Comparison of ENCODE assay signal across 16 cellular contexts in the genomic region with DNA sequence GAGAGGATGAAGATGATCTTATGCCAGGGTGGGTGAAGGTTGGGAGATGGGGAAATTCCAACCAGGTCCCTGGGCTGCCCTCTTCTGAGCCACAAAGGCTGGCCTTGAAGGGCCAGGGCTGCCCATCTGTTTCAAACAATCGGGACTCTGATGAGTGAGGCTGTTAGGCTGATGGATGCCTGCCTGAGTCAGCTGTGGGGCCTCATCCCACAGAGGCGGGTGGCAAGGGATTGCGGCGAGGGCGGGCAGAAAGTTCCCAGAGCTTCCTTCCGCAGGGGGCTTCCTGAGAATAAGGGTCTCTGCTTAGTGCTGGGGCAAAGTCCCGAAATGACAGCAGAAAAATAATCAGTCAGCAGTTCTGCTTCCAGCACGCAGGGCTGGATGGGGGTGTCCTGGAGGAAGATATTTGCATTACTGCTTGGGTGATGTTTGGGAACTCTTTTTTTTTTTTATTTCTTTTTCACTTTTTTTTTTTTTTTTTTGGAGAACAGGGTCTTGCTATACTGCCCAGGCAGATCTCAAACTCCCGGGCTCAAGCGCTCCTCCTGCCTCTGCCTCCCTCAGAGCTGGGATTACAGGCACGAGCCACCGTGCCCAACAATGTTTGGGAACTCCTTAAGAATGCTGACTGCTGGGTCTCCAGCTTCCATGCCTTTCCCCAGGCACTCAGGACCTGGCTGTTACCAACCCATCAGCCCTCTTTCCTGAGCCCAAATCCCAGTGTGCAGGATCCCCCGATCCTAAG. TPM values are rescaled to one million over a fixed set of nuclear protein-coding genes. Genes with fewer than 3 reads are reported as not detected.
DNase-seq lines count a peak whose midpoint lies in the region; ATAC-seq and TF ChIP-seq lines count a peak whose summit lies in the region.
"Had no signal": no experiment of that assay in that cellular context is flagged by ENCODE, and none has a peak within 500 bp of the region (broad histone marks: within the 10 kb centered on the region; RNA-seq: fewer than 3 reads in every experiment).

No MANE protein-coding gene starts in this region.

- peaks cover 26% of the 10 kb centered on the region for H3K4me1 Mint-ChIP-seq in memory B cell

- intact Hi-C loops in ovary (cut with DNase I) (no loop called here), left ventricle myocardium inferior (cut with micrococcal nuclease) (no loop called here)

- ATAC-seq in memory B cell (ENCODE audit: low read depth): no peak
- ATAC-seq: activated CD8-positive, alpha-beta memory T cell treated with anti-CD3 and anti-CD28 coated beads, Interleukin-2, amount 10 ng/mL, durations not matched to agents 7 days and 5 days; right cardiac atrium had no signal

- H3K4me3 ChIP-seq in choroid plexus epithelial cell (ENCODE audit: low read depth, low read length) (no peak overlapping the region), ovary (no peak overlapping the region), left ventricle myocardium inferior (no peak overlapping the region)
- H3K4me3 ChIP-seq: SJSA1, stomach had no signal

- no peaks in the 10 kb centered on the region for H3K9me3 Mint-ChIP-seq in memory B cell
- H3K9me3 Mint-ChIP-seq: activated naive CD8-positive, alpha-beta T cell treated with anti-CD3 and anti-CD28 coated beads for 36 hours had no signal

- H3K27me3 Mint-ChIP-seq in memory B cell: no peaks in the 10 kb centered on the region
- H3K27me3 Mint-ChIP-seq: activated CD8-positive, alpha-beta memory T cell treated with anti-CD3 and anti-CD28 coated beads, Interleukin-2, amount 10 ng/mL, durations not matched to agents 7 days and 5 days; activated naive CD8-positive, alpha-beta T cell treated with anti-CD3 and anti-CD28 coated beads for 36 hours; IgD-negative memory B cell had no signal

- H3K36me3 Mint-ChIP-seq in memory B cell: peaks cover 10% of the 10 kb centered on the region
- H3K36me3 Mint-ChIP-seq: activated naive CD8-positive, alpha-beta T cell treated with anti-CD3 and anti-CD28 coated beads for 36 hours; IgD-negative memory B cell had no signal

- TF ChIP-seq EP300 in ovary (IDR thresholded peaks at IDR 0.05): no peak

- CTCF ChIA-PET in RWPE1 (lab: Yijun Ruan, JAX): interaction anchor here (0.7 kb wide), 1 partner anchor 119 kb away, joined by 3 read pairs; no protein-coding TSS in a partner anchor

- H3K9me3 ChIP-seq in ovary (no peaks in the 10 kb centered on the region), left ventricle myocardium inferior (replicated peaks) (no peaks in the 10 kb centered on the region)
- H3K9me3 ChIP-seq: SJSA1, stomach had no signal

- no peak for TF ChIP-seq POLR2A in ovary (IDR thresholded peaks at IDR 0.05)

- TF ChIP-seq CTCF in RWPE1 (conservative IDR thresholded peaks at IDR 0.05; ENCODE audit: low read depth) (no peak), choroid plexus epithelial cell (conservative IDR thresholded peaks at IDR 0.05; ENCODE audit: low read depth, low read length) (peak; percentile 33), ovary (IDR thresholded peaks at IDR 0.05) (no peak), left ventricle myocardium inferior (IDR thresholded peaks at IDR 0.05; ENCODE audit: borderline replicate concordance) (no peak)

- peak overlapping the region; percentile 99 for H3K27ac ChIP-seq in RWPE1
- peak overlapping the region; percentile 50 for H3K27ac ChIP-seq in temporal lobe (ENCODE audit: low read depth, low read length)
- H3K27ac ChIP-seq in ovary: no peak overlapping the region
- no peak overlapping the region for H3K27ac ChIP-seq in left ventricle myocardium inferior (replicated peaks)
- H3K27ac ChIP-seq: SJSA1 had no signal

- H3K36me3 ChIP-seq in ovary (no peaks in the 10 kb centered on the region), left ventricle myocardium inferior (peaks cover 23% of the 10 kb centered on the region)

- H3K4me1 ChIP-seq in ovary (ENCODE audit: insufficient read depth) (peaks cover 15% of the 10 kb centered on the region), left ventricle myocardium inferior (peaks cover 43% of the 10 kb centered on the region)
- H3K4me1 ChIP-seq: SJSA1 had no signal

- no peak overlapping the region for H3K4me3 Mint-ChIP-seq in memory B cell
- H3K4me3 Mint-ChIP-seq: activated CD8-positive, alpha-beta memory T cell treated with anti-CD3 and anti-CD28 coated beads, Interleukin-2, amount 10 ng/mL, durations not matched to agents 7 days and 5 days; activated naive CD8-positive, alpha-beta T cell treated with anti-CD3 and anti-CD28 coated beads for 36 hours; IgD-negative memory B cell had no signal

- H3K27ac Mint-ChIP-seq in memory B cell: peak overlapping the region; percentile 41
- H3K27ac Mint-ChIP-seq: activated CD8-positive, alpha-beta memory T cell treated with anti-CD3 and anti-CD28 coated beads, Interleukin-2, amount 10 ng/mL, durations not matched to agents 7 days and 5 days; activated naive CD8-positive, alpha-beta T cell treated with anti-CD3 and anti-CD28 coated beads for 36 hours had no signal

- H3K27me3 ChIP-seq in ovary (no peaks in the 10 kb centered on the region), left ventricle myocardium inferior (ENCODE audit: low read depth) (no peaks in the 10 kb centered on the region)
- H3K27me3 ChIP-seq: SJSA1, stomach had no signal

- no peak for DNase-seq in RWPE1 (ENCODE audit: low spot score)
- no peak for DNase-seq in choroid plexus epithelial cell (ENCODE audit: low read depth)
- DNase-seq in memory B cell (ENCODE audit: low spot score in 2 of 2): no peak
- DNase-seq in ovary: no peak
- no peak for DNase-seq in left ventricle myocardium inferior
- DNase-seq in central memory CD4-positive, alpha-beta T cell: no peak
- DNase-seq: activated CD8-positive, alpha-beta memory T cell treated with anti-CD3 and anti-CD28 coated beads, Interleukin-2, amount 10 ng/mL, durations not matched to agents 7 days and 5 days; activated naive CD8-positive, alpha-beta T cell treated with anti-CD3 and anti-CD28 coated beads for 36 hours; mesendoderm; NCI-H1694 treated with DMSO at 0.1 percent for 48 hours; NCI-H82; stomach had no signal

- POLR2A ChIA-PET in RWPE1 (lab: Yijun Ruan, JAX; ENCODE audit: low non-redundant PET): no interaction called here

- 77 to 86% (median 84%) methylated on average over 13 of the region's 13 CpGs for WGBS in ovary, 3 donors

RNA-seq across cellular contexts. Expression of gene SH3GL1, which starts 14.1 kb away (rescaled TPM):
- total RNA-seq in temporal lobe: 25.8 TPM
- total RNA-seq in ovary: 10 to 100 TPM; 20.5 to 88.6 (median 68.3) TPM
- polyA plus RNA-seq in ovary: 10 to 100 TPM in 1 of 2 donors, 1 to 10 TPM in 1; 6.9 to 57.5 TPM
- 18.6 TPM for total RNA-seq in left ventricle myocardium inferior

RNA-seq across cellular contexts. Expression of gene CHAF1A, which starts 16.2 kb away (rescaled TPM):
- 5.4 TPM for total RNA-seq in temporal lobe
- total RNA-seq in ovary: 10 to 100 TPM in 1 of 7 donors, 1 to 10 TPM in 6; 4.7 to 10.4 (median 7.5) TPM
- polyA plus RNA-seq in ovary: 1 to 10 TPM; 7.3 to 8.6 TPM
- total RNA-seq in left ventricle myocardium inferior: 5.1 TPM

RNA-seq across cellular contexts. Expression of gene MPND, which starts 42.8 kb away (rescaled TPM):
- total RNA-seq in temporal lobe (7.6 TPM), ovary (10 to 100 TPM in 5 of 7 donors, 1 to 10 TPM in 2; 5.2 to 31.1 (median 20.3) TPM), left ventricle myocardium inferior (19.2 TPM)
- 10 to 100 TPM in 1 of 2 donors, 1 to 10 TPM in 1; 2.4 to 14.5 TPM for polyA plus RNA-seq in ovary

RNA-seq across cellular contexts. Expression of gene STAP2, which starts 47.6 kb away (rescaled TPM):
- total RNA-seq in temporal lobe (0.98 TPM), ovary (10 to 100 TPM; 10.3 to 32.5 (median 17.5) TPM), left ventricle myocardium inferior (2.6 TPM)
- 10 to 100 TPM in 1 of 2 donors, 1 to 10 TPM in 1; 9.7 to 18.8 TPM for polyA plus RNA-seq in ovary
- polyA plus RNA-seq: IgD-negative memory B cell had no signal

Comparison
In these comparisons a context has a peak if more than half of its experiments do, and no peak if none do; other contexts are left out.
1. H3K27ac ChIP-seq: peak in RWPE1 (single experiment) and temporal lobe (single experiment); none in ovary (0 of 2) and left ventricle myocardium inferior (single experiment).